1 cellular context compared by ENCODE assay signal in the genomic region with DNA sequence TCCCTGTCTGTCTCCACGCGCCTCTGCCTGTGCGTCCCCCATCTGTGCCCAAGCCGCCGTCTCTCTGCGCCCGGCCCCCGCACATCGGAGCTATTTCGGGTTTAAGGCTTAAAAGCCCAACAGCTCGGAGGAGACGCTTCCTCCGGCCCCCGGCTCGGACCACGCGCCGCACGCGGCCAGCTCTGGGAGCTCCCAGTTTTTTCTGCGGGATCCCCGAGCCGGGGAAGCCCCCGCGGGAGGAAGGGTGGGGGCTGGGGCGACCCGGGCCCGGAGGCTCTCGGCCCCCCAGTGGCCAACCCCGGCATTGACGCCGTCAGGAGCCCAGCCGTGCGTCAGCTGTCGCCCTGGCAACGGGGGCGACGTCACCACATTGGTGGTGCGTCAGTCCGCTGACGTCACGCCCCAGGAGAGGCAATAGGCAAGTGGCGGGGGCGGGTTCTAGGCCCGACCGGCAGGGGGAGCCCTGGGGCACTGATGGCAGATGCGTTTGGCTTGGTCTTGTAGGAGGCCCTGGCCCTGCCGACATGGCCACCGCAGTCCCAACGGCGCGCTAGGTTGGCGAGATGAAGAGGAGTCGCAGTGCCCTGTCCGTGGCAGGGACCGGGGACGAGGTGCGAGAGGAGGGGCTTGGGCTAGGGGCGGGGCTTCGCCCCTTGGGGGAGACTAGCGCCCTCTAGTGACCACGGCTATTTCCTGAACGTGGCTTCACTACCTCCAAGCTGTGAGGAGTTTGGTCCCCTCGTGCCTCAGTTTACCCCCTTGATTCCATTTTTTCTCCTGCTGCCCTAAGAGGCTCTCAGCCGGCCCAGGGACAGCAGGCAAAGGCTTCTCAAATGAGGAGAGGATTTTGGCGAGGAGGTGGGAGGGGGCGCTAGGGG.
TF ChIP-seq lines count a peak whose summit lies in the region.

No MANE protein-coding gene starts in this region.

TF ChIP-seq in HepG2, 621 proteins besides CTCF, POLR2A, EP300 and RAD21 (continued from another document and continues in another):
- TF ChIP-seq, protein P1, sequence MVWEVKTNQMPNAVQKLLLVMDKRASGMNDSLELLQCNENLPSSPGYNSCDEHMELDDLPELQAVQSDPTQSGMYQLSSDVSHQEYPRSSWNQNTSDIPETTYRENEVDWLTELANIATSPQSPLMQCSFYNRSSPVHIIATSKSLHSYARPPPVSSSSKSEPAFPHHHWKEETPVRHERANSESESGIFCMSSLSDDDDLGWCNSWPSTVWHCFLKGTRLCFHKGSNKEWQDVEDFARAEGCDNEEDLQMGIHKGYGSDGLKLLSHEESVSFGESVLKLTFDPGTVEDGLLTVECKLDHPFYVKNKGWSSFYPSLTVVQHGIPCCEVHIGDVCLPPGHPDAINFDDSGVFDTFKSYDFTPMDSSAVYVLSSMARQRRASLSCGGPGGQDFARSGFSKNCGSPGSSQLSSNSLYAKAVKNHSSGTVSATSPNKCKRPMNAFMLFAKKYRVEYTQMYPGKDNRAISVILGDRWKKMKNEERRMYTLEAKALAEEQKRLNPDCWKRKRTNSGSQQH (CRISPR knock-in tag; IDR thresholded peaks at IDR 0.05; ENCODE audit: low read depth) = no peak
- peak; percentile 83 for TF ChIP-seq ZBTB7A (CRISPR knock-in tag; IDR thresholded peaks at IDR 0.05)
- TF ChIP-seq, protein P2, sequence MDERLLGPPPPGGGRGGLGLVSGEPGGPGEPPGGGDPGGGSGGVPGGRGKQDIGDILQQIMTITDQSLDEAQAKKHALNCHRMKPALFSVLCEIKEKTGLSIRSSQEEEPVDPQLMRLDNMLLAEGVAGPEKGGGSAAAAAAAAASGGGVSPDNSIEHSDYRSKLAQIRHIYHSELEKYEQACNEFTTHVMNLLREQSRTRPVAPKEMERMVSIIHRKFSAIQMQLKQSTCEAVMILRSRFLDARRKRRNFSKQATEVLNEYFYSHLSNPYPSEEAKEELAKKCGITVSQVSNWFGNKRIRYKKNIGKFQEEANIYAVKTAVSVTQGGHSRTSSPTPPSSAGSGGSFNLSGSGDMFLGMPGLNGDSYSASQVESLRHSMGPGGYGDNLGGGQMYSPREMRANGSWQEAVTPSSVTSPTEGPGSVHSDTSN (CRISPR knock-in tag; IDR thresholded peaks at IDR 0.05) = no peak
- TF ChIP-seq ZNF382 (CRISPR knock-in tag; IDR thresholded peaks at IDR 0.05; ENCODE audit: borderline replicate concordance) = no peak
- TF ChIP-seq, protein P3, sequence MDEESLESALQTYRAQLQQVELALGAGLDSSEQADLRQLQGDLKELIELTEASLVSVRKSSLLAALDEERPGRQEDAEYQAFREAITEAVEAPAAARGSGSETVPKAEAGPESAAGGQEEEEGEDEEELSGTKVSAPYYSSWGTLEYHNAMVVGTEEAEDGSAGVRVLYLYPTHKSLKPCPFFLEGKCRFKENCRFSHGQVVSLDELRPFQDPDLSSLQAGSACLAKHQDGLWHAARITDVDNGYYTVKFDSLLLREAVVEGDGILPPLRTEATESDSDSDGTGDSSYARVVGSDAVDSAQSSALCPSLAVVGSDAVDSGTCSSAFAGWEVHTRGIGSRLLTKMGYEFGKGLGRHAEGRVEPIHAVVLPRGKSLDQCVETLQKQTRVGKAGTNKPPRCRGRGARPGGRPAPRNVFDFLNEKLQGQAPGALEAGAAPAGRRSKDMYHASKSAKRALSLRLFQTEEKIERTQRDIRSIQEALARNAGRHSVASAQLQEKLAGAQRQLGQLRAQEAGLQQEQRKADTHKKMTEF (CRISPR knock-in tag; IDR thresholded peaks at IDR 0.05) = peak; percentile 95
- peak; percentile 61 for TF ChIP-seq MED8 (CRISPR knock-in tag; IDR thresholded peaks at IDR 0.05; ENCODE audit: insufficient replicate concordance)
- TF ChIP-seq PLRG1 (conservative IDR thresholded peaks at IDR 0.05) = no peak
- TF ChIP-seq, protein P4, sequence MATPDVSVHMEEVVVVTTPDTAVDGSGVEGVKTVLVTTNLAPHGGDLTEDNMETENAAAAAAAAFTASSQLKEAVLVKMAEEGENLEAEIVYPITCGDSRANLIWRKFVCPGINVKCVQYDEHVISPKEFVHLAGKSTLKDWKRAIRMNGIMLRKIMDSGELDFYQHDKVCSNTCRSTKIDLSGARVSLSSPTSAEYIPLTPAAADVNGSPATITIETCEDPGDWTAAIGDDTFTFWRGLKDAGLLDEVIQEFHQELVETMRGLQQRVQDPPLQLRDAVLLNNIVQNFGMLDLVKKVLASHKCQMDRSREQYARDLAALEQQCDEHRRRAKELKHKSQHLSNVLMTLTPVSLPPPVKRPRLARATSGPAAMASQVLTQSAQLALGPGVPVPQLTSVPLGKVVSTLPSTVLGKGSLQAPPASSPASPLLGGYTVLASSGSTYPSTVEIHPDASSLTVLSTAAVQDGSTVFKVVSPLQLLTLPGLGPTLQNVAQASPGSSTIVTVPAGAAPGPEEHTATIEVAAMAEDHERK (CRISPR knock-in tag; IDR thresholded peaks at IDR 0.05; ENCODE audit: low read depth) = no peak
- no peak for TF ChIP-seq SIN3B (IDR thresholded peaks at IDR 0.05; ENCODE audit: low read length)
- TF ChIP-seq, protein P5, sequence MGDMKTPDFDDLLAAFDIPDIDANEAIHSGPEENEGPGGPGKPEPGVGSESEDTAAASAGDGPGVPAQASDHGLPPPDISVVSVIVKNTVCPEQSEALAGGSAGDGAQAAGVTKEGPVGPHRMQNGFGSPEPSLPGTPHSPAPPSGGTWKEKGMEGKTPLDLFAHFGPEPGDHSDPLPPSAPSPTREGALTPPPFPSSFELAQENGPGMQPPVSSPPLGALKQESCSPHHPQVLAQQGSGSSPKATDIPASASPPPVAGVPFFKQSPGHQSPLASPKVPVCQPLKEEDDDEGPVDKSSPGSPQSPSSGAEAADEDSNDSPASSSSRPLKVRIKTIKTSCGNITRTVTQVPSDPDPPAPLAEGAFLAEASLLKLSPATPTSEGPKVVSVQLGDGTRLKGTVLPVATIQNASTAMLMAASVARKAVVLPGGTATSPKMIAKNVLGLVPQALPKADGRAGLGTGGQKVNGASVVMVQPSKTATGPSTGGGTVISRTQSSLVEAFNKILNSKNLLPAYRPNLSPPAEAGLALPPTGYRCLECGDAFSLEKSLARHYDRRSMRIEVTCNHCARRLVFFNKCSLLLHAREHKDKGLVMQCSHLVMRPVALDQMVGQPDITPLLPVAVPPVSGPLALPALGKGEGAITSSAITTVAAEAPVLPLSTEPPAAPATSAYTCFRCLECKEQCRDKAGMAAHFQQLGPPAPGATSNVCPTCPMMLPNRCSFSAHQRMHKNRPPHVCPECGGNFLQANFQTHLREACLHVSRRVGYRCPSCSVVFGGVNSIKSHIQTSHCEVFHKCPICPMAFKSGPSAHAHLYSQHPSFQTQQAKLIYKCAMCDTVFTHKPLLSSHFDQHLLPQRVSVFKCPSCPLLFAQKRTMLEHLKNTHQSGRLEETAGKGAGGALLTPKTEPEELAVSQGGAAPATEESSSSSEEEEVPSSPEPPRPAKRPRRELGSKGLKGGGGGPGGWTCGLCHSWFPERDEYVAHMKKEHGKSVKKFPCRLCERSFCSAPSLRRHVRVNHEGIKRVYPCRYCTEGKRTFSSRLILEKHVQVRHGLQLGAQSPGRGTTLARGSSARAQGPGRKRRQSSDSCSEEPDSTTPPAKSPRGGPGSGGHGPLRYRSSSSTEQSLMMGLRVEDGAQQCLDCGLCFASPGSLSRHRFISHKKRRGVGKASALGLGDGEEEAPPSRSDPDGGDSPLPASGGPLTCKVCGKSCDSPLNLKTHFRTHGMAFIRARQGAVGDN (CRISPR knock-in tag; IDR thresholded peaks at IDR 0.05) = peak; percentile 91
- TF ChIP-seq ZNF672 (CRISPR knock-in tag; IDR thresholded peaks at IDR 0.05) = no peak
- peak; percentile 92 for TF ChIP-seq HOXD1 (CRISPR knock-in tag; IDR thresholded peaks at IDR 0.05)
- no peak for TF ChIP-seq ZSCAN20 (CRISPR knock-in tag; IDR thresholded peaks at IDR 0.05; ENCODE audit: borderline replicate concordance)
- TF ChIP-seq, protein P6, sequence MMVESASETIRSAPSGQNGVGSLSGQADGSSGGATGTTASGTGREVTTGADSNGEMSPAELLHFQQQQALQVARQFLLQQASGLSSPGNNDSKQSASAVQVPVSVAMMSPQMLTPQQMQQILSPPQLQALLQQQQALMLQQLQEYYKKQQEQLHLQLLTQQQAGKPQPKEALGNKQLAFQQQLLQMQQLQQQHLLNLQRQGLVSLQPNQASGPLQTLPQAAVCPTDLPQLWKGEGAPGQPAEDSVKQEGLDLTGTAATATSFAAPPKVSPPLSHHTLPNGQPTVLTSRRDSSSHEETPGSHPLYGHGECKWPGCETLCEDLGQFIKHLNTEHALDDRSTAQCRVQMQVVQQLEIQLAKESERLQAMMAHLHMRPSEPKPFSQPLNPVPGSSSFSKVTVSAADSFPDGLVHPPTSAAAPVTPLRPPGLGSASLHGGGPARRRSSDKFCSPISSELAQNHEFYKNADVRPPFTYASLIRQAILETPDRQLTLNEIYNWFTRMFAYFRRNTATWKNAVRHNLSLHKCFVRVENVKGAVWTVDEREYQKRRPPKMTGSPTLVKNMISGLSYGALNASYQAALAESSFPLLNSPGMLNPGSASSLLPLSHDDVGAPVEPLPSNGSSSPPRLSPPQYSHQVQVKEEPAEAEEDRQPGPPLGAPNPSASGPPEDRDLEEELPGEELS (CRISPR knock-in tag; IDR thresholded peaks at IDR 0.05) = peak; percentile 65
- TF ChIP-seq DPF2 (CRISPR knock-in tag; IDR thresholded peaks at IDR 0.05; ENCODE audit: borderline replicate concordance, low read depth) = no peak; the same call in 1 of the 2 replicates
- no peak for TF ChIP-seq ZNF354B (CRISPR knock-in tag; IDR thresholded peaks at IDR 0.05)
- no peak for TF ChIP-seq ZNF558 (CRISPR knock-in tag; IDR thresholded peaks at IDR 0.05; ENCODE audit: borderline replicate concordance)
- no peak for TF ChIP-seq MYNN (CRISPR knock-in tag; IDR thresholded peaks at IDR 0.05; ENCODE audit: low read depth)
- peak; percentile 85; the same call in 1 of the 2 replicates for TF ChIP-seq ARHGAP35 (CRISPR knock-in tag; IDR thresholded peaks at IDR 0.05; ENCODE audit: borderline replicate concordance)
- no peak for TF ChIP-seq ZKSCAN1 (IDR thresholded peaks at IDR 0.05; ENCODE audit: low read length)
- TF ChIP-seq, protein P7, sequence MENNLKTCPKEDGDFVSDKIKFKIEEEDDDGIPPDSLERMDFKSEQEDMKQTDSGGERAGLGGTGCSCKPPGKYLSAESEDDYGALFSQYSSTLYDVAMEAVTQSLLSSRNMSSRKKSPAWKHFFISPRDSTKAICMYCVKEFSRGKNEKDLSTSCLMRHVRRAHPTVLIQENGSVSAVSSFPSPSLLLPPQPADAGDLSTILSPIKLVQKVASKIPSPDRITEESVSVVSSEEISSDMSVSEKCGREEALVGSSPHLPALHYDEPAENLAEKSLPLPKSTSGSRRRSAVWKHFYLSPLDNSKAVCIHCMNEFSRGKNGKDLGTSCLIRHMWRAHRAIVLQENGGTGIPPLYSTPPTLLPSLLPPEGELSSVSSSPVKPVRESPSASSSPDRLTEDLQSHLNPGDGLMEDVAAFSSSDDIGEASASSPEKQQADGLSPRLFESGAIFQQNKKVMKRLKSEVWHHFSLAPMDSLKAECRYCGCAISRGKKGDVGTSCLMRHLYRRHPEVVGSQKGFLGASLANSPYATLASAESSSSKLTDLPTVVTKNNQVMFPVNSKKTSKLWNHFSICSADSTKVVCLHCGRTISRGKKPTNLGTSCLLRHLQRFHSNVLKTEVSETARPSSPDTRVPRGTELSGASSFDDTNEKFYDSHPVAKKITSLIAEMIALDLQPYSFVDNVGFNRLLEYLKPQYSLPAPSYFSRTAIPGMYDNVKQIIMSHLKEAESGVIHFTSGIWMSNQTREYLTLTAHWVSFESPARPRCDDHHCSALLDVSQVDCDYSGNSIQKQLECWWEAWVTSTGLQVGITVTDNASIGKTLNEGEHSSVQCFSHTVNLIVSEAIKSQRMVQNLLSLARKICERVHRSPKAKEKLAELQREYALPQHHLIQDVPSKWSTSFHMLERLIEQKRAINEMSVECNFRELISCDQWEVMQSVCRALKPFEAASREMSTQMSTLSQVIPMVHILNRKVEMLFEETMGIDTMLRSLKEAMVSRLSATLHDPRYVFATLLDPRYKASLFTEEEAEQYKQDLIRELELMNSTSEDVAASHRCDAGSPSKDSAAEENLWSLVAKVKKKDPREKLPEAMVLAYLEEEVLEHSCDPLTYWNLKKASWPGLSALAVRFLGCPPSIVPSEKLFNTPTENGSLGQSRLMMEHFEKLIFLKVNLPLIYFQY (CRISPR knock-in tag; IDR thresholded peaks at IDR 0.05; ENCODE audit: borderline replicate concordance) = peak; percentile 45; the same call in 1 of the 2 replicates
- no peak for TF ChIP-seq MATR3 (CRISPR knock-in tag; IDR thresholded peaks at IDR 0.05)
- TF ChIP-seq, protein P8, sequence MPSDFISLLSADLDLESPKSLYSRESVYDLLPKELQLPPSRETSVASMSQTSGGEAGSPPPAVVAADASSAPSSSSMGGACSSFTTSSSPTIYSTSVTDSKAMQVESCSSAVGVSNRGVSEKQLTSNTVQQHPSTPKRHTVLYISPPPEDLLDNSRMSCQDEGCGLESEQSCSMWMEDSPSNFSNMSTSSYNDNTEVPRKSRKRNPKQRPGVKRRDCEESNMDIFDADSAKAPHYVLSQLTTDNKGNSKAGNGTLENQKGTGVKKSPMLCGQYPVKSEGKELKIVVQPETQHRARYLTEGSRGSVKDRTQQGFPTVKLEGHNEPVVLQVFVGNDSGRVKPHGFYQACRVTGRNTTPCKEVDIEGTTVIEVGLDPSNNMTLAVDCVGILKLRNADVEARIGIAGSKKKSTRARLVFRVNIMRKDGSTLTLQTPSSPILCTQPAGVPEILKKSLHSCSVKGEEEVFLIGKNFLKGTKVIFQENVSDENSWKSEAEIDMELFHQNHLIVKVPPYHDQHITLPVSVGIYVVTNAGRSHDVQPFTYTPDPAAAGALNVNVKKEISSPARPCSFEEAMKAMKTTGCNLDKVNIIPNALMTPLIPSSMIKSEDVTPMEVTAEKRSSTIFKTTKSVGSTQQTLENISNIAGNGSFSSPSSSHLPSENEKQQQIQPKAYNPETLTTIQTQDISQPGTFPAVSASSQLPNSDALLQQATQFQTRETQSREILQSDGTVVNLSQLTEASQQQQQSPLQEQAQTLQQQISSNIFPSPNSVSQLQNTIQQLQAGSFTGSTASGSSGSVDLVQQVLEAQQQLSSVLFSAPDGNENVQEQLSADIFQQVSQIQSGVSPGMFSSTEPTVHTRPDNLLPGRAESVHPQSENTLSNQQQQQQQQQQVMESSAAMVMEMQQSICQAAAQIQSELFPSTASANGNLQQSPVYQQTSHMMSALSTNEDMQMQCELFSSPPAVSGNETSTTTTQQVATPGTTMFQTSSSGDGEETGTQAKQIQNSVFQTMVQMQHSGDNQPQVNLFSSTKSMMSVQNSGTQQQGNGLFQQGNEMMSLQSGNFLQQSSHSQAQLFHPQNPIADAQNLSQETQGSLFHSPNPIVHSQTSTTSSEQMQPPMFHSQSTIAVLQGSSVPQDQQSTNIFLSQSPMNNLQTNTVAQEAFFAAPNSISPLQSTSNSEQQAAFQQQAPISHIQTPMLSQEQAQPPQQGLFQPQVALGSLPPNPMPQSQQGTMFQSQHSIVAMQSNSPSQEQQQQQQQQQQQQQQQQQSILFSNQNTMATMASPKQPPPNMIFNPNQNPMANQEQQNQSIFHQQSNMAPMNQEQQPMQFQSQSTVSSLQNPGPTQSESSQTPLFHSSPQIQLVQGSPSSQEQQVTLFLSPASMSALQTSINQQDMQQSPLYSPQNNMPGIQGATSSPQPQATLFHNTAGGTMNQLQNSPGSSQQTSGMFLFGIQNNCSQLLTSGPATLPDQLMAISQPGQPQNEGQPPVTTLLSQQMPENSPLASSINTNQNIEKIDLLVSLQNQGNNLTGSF (CRISPR knock-in tag; IDR thresholded peaks at IDR 0.05) = 0 out of 2 replicates have a peak, but pooled peaks have one; percentile 39
